In genomic region chr16:55324491-55325447, GRCh38 we compare ENCODE assay signal across 2 cellular contexts.
TF ChIP-seq lines count a peak whose summit lies in the region.

No MANE protein-coding gene starts in this region.

TF ChIP-seq in SK-N-SH, 30 proteins besides CTCF, POLR2A, EP300 and RAD21 (continued from another document):
- TF ChIP-seq ZBTB33 (IDR thresholded peaks at IDR 0.05; ENCODE audit: borderline replicate concordance, low read depth) = no peak
- no peak for TF ChIP-seq JUND (IDR thresholded peaks at IDR 0.05)
- TF ChIP-seq YY1 (IDR thresholded peaks at IDR 0.05; ENCODE audit: low read depth) = no peak
- TF ChIP-seq RCOR1 (IDR thresholded peaks at IDR 0.05; ENCODE audit: low read length) = no peak
- TF ChIP-seq IRF3 (IDR thresholded peaks at IDR 0.05; ENCODE audit: low read depth, low read length) = no peak
- no peak for TF ChIP-seq GABPA (IDR thresholded peaks at IDR 0.05; ENCODE audit: low read depth)
- no peak for TF ChIP-seq SIN3A (IDR thresholded peaks at IDR 0.05; ENCODE audit: borderline replicate concordance, low read depth, low read length)
- no peak for TF ChIP-seq USF2 (IDR thresholded peaks at IDR 0.05; ENCODE audit: borderline replicate concordance, low read depth, low read length)
- no peak for TF ChIP-seq RFX5 (IDR thresholded peaks at IDR 0.05; ENCODE audit: low read length)
- no peak for TF ChIP-seq PBX3 (IDR thresholded peaks at IDR 0.05)
TF ChIP-seq in SK-N-SH: peak in this region for 0.

TF ChIP-seq in SK-N-SH treated with all-trans-retinoic acid at 6 μM for 48 hours, 23 proteins besides CTCF, POLR2A, EP300 and RAD21 (continued from another document):
- TF ChIP-seq TSHZ2 (CRISPR knock-in tag; IDR thresholded peaks at IDR 0.05) (no peak), PPARA (CRISPR knock-in tag; IDR thresholded peaks at IDR 0.05; ENCODE audit: borderline replicate concordance) (no peak), BACH2 (CRISPR knock-in tag; IDR thresholded peaks at IDR 0.05; ENCODE audit: borderline replicate concordance) (no peak), ZNF8 (CRISPR knock-in tag; IDR thresholded peaks at IDR 0.05) (no peak), TCF4 (CRISPR knock-in tag; IDR thresholded peaks at IDR 0.05; ENCODE audit: borderline replicate concordance) (no peak), CREB5 (CRISPR knock-in tag; IDR thresholded peaks at IDR 0.05; ENCODE audit: low read depth) (no peak)
